In genomic region chr10:80099295-80099694, GRCh38 we compare ENCODE assay signal across 11 cellular contexts. TPM values are rescaled to one million over a fixed set of nuclear protein-coding genes. Genes with fewer than 3 reads are reported as not detected.
"Had no signal": no experiment of that assay in that cellular context is flagged by ENCODE, and none has a peak within 500 bp of the region (broad histone marks: within the 10 kb centered on the region; RNA-seq: fewer than 3 reads in every experiment).

No MANE protein-coding gene starts in this region.

RNA-seq across cellular contexts. Expression of gene PLAC9, which starts 33.2 kb away (rescaled TPM):
- total RNA-seq: activated naive CD4-positive, alpha-beta T cell treated with anti-CD3 and anti-CD28 coated beads for 36 hours; activated naive CD4-positive, alpha-beta T cell treated with anti-CD3 and anti-CD28 coated beads, Interleukin-2, amount 50 U/mL, for 72 hours; activated naive CD8-positive, alpha-beta T cell treated with anti-CD3 and anti-CD28 coated beads for 36 hours; activated naive CD8-positive, alpha-beta T cell treated with anti-CD3 and anti-CD28 coated beads, Interleukin-2, amount 10 ng/mL, durations not matched to agents 7 days and 5 days; activated T-cell treated with anti-CD3 and anti-CD28 coated beads, Interleukin-2, amount 50 U/mL, for 4 hours; activated T-cell treated with anti-CD3 and anti-CD28 coated beads, Interleukin-2, amount 50 U/mL, for 72 hours; activated T-helper 1 cell treated with anti-CD3 and anti-CD28 coated beads, Interleukin-12 subunit alpha, Interleukin-12 subunit beta, Interleukin-2, Interleukin-4 antibody, amounts not matched to agents 30 ng/mL and 10 ng/mL and 1 ng/mL, durations not matched to agents 14 hours and 24 hours and 36 hours; activated T-helper 17 cell treated with anti-CD3 and anti-CD28 coated beads, Interleukin-2, amount 50 U/mL, for 72 hours; activated T-helper 2 cell treated with anti-CD3 and anti-CD28 coated beads, Interferon-gamma antibody, Interleukin-2, Interleukin-4, amounts not matched to agents 10 μg/mL and 5 μg/mL and 100 μg/mL, durations not matched to agents 14 hours and 24 hours and 36 hours; bronchial epithelial cell; cardiac muscle cell had no signal
